8 cellular contexts compared by ENCODE assay signal in the genomic region with DNA sequence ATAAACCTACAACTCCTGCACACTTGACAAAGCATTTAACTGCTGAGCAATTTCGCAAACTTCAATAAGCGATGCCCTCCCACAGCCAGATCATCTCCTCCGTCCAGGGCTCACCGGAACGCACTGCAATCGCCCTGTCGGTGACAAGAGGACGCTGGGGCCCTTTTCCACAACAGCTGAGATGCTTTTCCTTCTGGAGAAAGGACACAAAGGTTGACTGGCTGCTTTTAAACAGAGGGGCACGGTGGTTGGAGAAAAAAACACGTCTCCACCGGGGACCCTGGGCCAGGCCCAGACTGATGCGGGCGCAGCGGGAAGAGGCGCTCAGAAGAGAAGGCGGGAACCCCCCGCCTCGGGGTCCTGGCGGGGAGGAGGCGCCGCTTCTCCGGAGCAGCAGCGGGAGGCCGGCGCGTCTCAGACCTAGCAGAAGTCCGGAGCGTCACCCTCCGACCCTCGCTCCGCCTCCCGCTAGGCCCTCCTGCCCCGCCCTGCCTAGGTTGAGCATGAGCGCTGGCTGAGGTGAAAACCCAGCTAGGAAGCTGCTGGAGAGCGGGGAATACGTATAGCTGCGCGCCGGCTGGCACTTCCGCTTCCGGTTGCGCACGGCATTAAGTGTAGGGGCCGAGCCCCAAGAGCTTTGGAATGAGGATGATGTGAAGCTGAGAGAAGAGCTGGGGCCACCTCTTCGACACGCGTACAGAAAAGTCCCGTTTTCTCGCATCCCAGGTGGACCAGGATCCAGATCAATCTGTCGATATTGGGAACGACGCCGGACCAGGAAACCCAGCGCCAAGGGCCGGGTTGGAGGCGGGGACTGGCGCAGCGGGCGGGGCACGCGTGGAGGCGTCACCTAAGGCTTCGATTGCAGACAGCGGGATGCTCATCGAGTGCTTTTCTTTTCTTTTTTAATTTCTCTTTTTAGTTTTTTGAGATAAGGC. TPM values are rescaled to one million over a fixed set of nuclear protein-coding genes. Genes with fewer than 3 reads are reported as not detected.
DNase-seq lines count a peak whose midpoint lies in the region; ATAC-seq and TF ChIP-seq lines count a peak whose summit lies in the region.

ZNF846 (minus strand) TSS at position 564 of the 938 bp plus-strand sequence. CDS start 3,788 bp downstream, outside the sequence.

- H3K9me3 ChIP-seq in adrenal gland (replicated peaks in 1 of 3) (no peaks in the 10 kb centered on the region), trophoblast cell (ENCODE audit: insufficient read depth, low read depth, low read length) (peaks cover 2% of the 10 kb centered on the region), tibial nerve (peaks cover 0 to 18% (median 3%) of the 10 kb centered on the region in 4 donors)

- peak; percentile 40 to 81 for TF ChIP-seq POLR2A in adrenal gland (IDR thresholded peaks at IDR 0.05)
- peak; percentile 50 to 61 for TF ChIP-seq POLR2A in tibial nerve (IDR thresholded peaks at IDR 0.05)

- H3K4me2 ChIP-seq in trophoblast cell (ENCODE audit: low read length) = peak within 1 kb of the TSS; percentile 88

- H3K18ac ChIP-seq in trophoblast cell (ENCODE audit: low read length) = peak within 1 kb of the TSS; percentile 77

- H3K79me1 ChIP-seq in trophoblast cell (ENCODE audit: low read length) = peaks cover 6% of the 10 kb centered on the region

- peak within 1 kb of the TSS; percentile 76 for H2AK5ac ChIP-seq in trophoblast cell (ENCODE audit: low read length)

- H3K27me3 ChIP-seq in adrenal gland = no peaks in the 10 kb centered on the region
- no peaks in the 10 kb centered on the region for H3K27me3 ChIP-seq in trophoblast cell (ENCODE audit: insufficient read depth, low read length)
- no peaks in the 10 kb centered on the region for H3K27me3 ChIP-seq in tibial nerve

- no peaks in the 10 kb centered on the region for H3K79me2 ChIP-seq in trophoblast cell (ENCODE audit: control insufficient read depth, insufficient read depth, low read length, poor library complexity)

- peak within 1 kb of the TSS; percentile 53 for H2BK120ac ChIP-seq in trophoblast cell (ENCODE audit: insufficient read depth, low read length, poor library complexity)

- H2BK5ac ChIP-seq in trophoblast cell (ENCODE audit: low read depth, low read length, poor library complexity) = peak within 1 kb of the TSS; percentile 74

- H3K36me3 ChIP-seq in adrenal gland (replicated peaks in 1 of 2) = no peaks in the 10 kb centered on the region
- peaks cover 2 to 5% of the 10 kb centered on the region in 2 experiments for H3K36me3 ChIP-seq in trophoblast cell (ENCODE audit: control insufficient read depth in 1 of 2, insufficient read depth in 2 of 2, low read length in 2 of 2)
- H3K36me3 ChIP-seq in tibial nerve = peaks cover 0 to 60% (median 4%) of the 10 kb centered on the region in 3 donors

- TF ChIP-seq CTCF in GM12865 (IDR thresholded peaks at IDR 0.05; ENCODE audit: insufficient read depth, low read depth, low read length, missing control alignments) = no peak
- peak in 1 of 6 experiments; percentile 4 for TF ChIP-seq CTCF in adrenal gland (IDR thresholded peaks at IDR 0.05)
- TF ChIP-seq CTCF in tibial nerve (IDR thresholded peaks at IDR 0.05) = peak in 1 of 5 experiments; percentile 39

- peak; percentile 98 for DNase-seq in GM12865 (ENCODE audit: low read depth)
- peak; percentile 83 for DNase-seq in NCI-H1417 treated with DMSO at 0.1 percent for 48 hours (lab: John Stamatoyannopoulos, UW)
- peak; percentile 85 for DNase-seq in T follicular helper cell (ENCODE audit: low read depth)
- peak; percentile 92 to 97 (median 95) for DNase-seq in adrenal gland
- peak; percentile 97 for DNase-seq in cardiac septum (ENCODE audit: low spot score)
- peak; percentile 99 for DNase-seq in trophoblast cell
- peak; percentile 76 to 81 for DNase-seq in tibial nerve (ENCODE audit: low spot score in 2 of 2)

- peak within 1 kb of the TSS; percentile 73 for H2AFZ ChIP-seq in trophoblast cell (ENCODE audit: insufficient read depth, low read length, poor library complexity)

- peak; percentile 99 for ATAC-seq in HG02759 (IDR thresholded peaks at IDR 0.05; ENCODE audit: unreplicated experiment)

- no peak within 1 kb of the TSS for H2BK12ac ChIP-seq in trophoblast cell (ENCODE audit: low read length)

- no peak within 1 kb of the TSS for H3K23ac ChIP-seq in trophoblast cell (ENCODE audit: low read length)

- H4K12ac ChIP-seq in trophoblast cell (ENCODE audit: low read depth, low read length) = peak within 1 kb of the TSS; percentile 94

- peak within 1 kb of the TSS; percentile 70 for H3K4me3 ChIP-seq in GM12865 (ENCODE audit: low read depth, low read length)
- peak within 1 kb of the TSS; percentile 35 to 99 (median 70) for H3K4me3 ChIP-seq in adrenal gland
- H3K4me3 ChIP-seq in trophoblast cell (ENCODE audit: low read depth, low read length) = peak within 1 kb of the TSS; percentile 79
- peak within 1 kb of the TSS; percentile 57 to 90 (median 72) for H3K4me3 ChIP-seq in tibial nerve

- H3K14ac ChIP-seq in trophoblast cell (ENCODE audit: low read length) = peak within 1 kb of the TSS; percentile 81

- H3K4ac ChIP-seq in trophoblast cell (ENCODE audit: low read depth, low read length) = peak within 1 kb of the TSS; percentile 6

- H3K27ac ChIP-seq in adrenal gland (peak within 1 kb of the TSS; percentile 74 to 94 (median 91)), trophoblast cell (ENCODE audit: low read depth, low read length) (peak within 1 kb of the TSS; percentile 69), tibial nerve (peak within 1 kb of the TSS; percentile 90 to 98 (median 94))

- H3K9ac ChIP-seq in trophoblast cell (ENCODE audit: low read length) = peak within 1 kb of the TSS; percentile 90

- intact Hi-C loops in adrenal gland (cut with DNase I) (loop anchor here in 1 of 2 donors (10.0 kb wide), 1 partner anchor 114 kb away; no protein-coding TSS in a partner anchor), cardiac septum (cut with DNase I) (loop anchor here (2.0 kb wide), 2 partner anchors 94 to 148 kb away; partner anchors contain the start of genes ZNF561 and ZNF562)

- peak; percentile 73 to 94 for TF ChIP-seq EP300 in tibial nerve (IDR thresholded peaks at IDR 0.05)

- WGBS in adrenal gland, 4 donors = 0 to 1% (median 0%) methylated on average over 23 to 65 of the region's 65 CpGs
- WGBS in trophoblast cell (ENCODE audit: extremely low coverage, insufficient coverage, insufficient read length) = no CpG with 5 or more reads among the region's 65 CpGs
- WGBS in tibial nerve, 2 donors = 0 to 1% methylated on average over 57 to 59 of the region's 65 CpGs

- H3K4me1 ChIP-seq in adrenal gland (replicated peaks in 1 of 2) = peaks cover 10 to 13% of the 10 kb centered on the region in 2 donors
- H3K4me1 ChIP-seq in trophoblast cell (ENCODE audit: control insufficient read depth in 1 of 2, insufficient read depth in 2 of 2, low read length in 2 of 2) = peaks cover 2 to 4% of the 10 kb centered on the region in 2 experiments
- peaks cover 0 to 22% (median 12%) of the 10 kb centered on the region in 4 donors for H3K4me1 ChIP-seq in tibial nerve

- peak within 1 kb of the TSS; percentile 93 for H4K8ac ChIP-seq in trophoblast cell (ENCODE audit: low read depth, low read length)

- peak within 1 kb of the TSS; percentile 77 for H4K91ac ChIP-seq in trophoblast cell (ENCODE audit: low read depth, low read length)

RNA-seq across cellular contexts. Expression of gene ZNF846, which starts in this region (rescaled TPM):
- 10 to 100 TPM in 4 of 8 donors, 1 to 10 TPM in 4; 7.1 to 20.3 (median 9.9) TPM for total RNA-seq in adrenal gland
- 10 to 100 TPM in 1 of 3 donors, 1 to 10 TPM in 2; 5.2 to 24.8 (median 7.9) TPM for polyA plus RNA-seq in adrenal gland
- 10.5 TPM for total RNA-seq in cardiac septum
- polyA plus RNA-seq in trophoblast cell (2013) = 6.0 and 6.3 TPM in 2 replicates
- total RNA-seq in tibial nerve = 10 to 100 TPM; 20.8 to 36.9 (median 26.8) TPM

Comparison
In these comparisons a context has a peak if more than half of its experiments do, and no peak if none do; other contexts are left out.
1. Peak in every context shown above with its lines: DNase-seq, ATAC-seq, H3K4me3 ChIP-seq and H3K27ac ChIP-seq.